In genomic region chr7:112143567-112143966, GRCh38 we compare ENCODE assay signal across 16 cellular contexts.
DNase-seq lines count a peak whose midpoint lies in the region; ATAC-seq, FAIRE-seq and TF ChIP-seq lines count a peak whose summit lies in the region.
"Had no signal": no experiment of that assay in that cellular context is flagged by ENCODE, and none has a peak within 500 bp of the region (broad histone marks: within the 10 kb centered on the region; RNA-seq: fewer than 3 reads in every experiment).

No MANE protein-coding gene starts in this region.

- H3K4me3 Mint-ChIP-seq in astrocyte (ENCODE audit: unreplicated experiment): no peak overlapping the region
- H3K4me3 Mint-ChIP-seq: activated CD4-positive, alpha-beta T cell treated with anti-CD3 and anti-CD28 coated beads, Interleukin-2, amount 10 ng/mL, durations not matched to agents 24 days and 14 days; brain had no signal

- H3K4me1 Mint-ChIP-seq in astrocyte (ENCODE audit: low read depth, unreplicated experiment): peaks cover 27% of the 10 kb centered on the region
- H3K4me1 Mint-ChIP-seq: activated CD4-positive, alpha-beta T cell treated with anti-CD3 and anti-CD28 coated beads, Interleukin-2, amount 10 ng/mL, durations not matched to agents 24 days and 14 days had no signal

- no peaks in the 10 kb centered on the region for H3K9me3 ChIP-seq in astrocyte (ENCODE audit: insufficient read depth, low read depth, low read length)
- H3K9me3 ChIP-seq in gastroesophageal sphincter: no peaks in the 10 kb centered on the region
- no peaks in the 10 kb centered on the region for H3K9me3 ChIP-seq in skeletal muscle satellite cell (replicated peaks; ENCODE audit: low read length)
- H3K9me3 ChIP-seq: stomach had no signal

- H3K27me3 ChIP-seq in astrocyte (ENCODE audit: insufficient read depth, low read length) (no peaks in the 10 kb centered on the region), gastroesophageal sphincter (no peaks in the 10 kb centered on the region), skeletal muscle satellite cell (ENCODE audit: control insufficient read depth, insufficient read depth, low read length) (no peaks in the 10 kb centered on the region)
- H3K27me3 ChIP-seq: stomach had no signal

- 15 to 31% methylated on average over 4 of the region's 4 CpGs for WGBS in gastroesophageal sphincter (ENCODE audit: low coverage in 1 of 2), 2 donors

- peaks cover 10% of the 10 kb centered on the region for H3K4me1 ChIP-seq in astrocyte (ENCODE audit: insufficient read depth, low read length)
- H3K4me1 ChIP-seq in gastroesophageal sphincter: peaks cover 8 to 41% (median 14%) of the 10 kb centered on the region in 3 donors
- H3K4me1 ChIP-seq in skeletal muscle satellite cell (ENCODE audit: control insufficient read depth, insufficient read depth, low read length): peaks cover 5% of the 10 kb centered on the region

- no peaks in the 10 kb centered on the region for H3K36me3 ChIP-seq in astrocyte (ENCODE audit: insufficient read depth, low read length)
- H3K36me3 ChIP-seq in gastroesophageal sphincter: no peaks in the 10 kb centered on the region
- H3K36me3 ChIP-seq in skeletal muscle satellite cell (ENCODE audit: insufficient read depth, low read length): no peaks in the 10 kb centered on the region
- H3K36me3 ChIP-seq: stomach had no signal

- H3K27ac ChIP-seq in astrocyte (ENCODE audit: low read depth, low read length) (no peak overlapping the region), gastroesophageal sphincter (peak overlapping the region in 1 of 4 donors; percentile 26)
- H3K27ac ChIP-seq: stomach had no signal

- TF ChIP-seq POLR2A in gastroesophageal sphincter (IDR thresholded peaks at IDR 0.05): no peak

- no peak overlapping the region for H2AFZ ChIP-seq in astrocyte (ENCODE audit: low read depth, low read length)

- H3K4me2 ChIP-seq in astrocyte (ENCODE audit: low read length) (peak overlapping the region; percentile 57), skeletal muscle satellite cell (ENCODE audit: low read length) (peak overlapping the region; percentile 6)

- peak overlapping the region; percentile 63 for H3K27ac Mint-ChIP-seq in astrocyte (ENCODE audit: unreplicated experiment)
- H3K27ac Mint-ChIP-seq: activated CD4-positive, alpha-beta T cell treated with anti-CD3 and anti-CD28 coated beads, Interleukin-2, amount 10 ng/mL, durations not matched to agents 24 days and 14 days had no signal

- no peak overlapping the region for H3K9ac ChIP-seq in astrocyte (ENCODE audit: low read length)
- H3K9ac ChIP-seq in skeletal muscle satellite cell (ENCODE audit: low read depth, low read length): no peak overlapping the region

- in situ Hi-C loops in GM13976 (cut with MboI; ENCODE audit: low sequenced_read_pairs, unreplicated experiment): no loop called here

- peak; percentile 92 for FAIRE-seq in astrocyte (lab: Jason Lieb, UNC)
- FAIRE-seq: RCC 7860 had no signal

- DNase-seq in GM04504 (ENCODE audit: low read depth) (peak; percentile 55), astrocyte (ENCODE audit: low read depth) (peak; percentile 95), KG1 (lab: John Stamatoyannopoulos, UW) (no peak), GM13976 (ENCODE audit: low spot score) (no peak)
- DNase-seq in stimulated activated naive CD4-positive, alpha-beta T cell (lab: John Stamatoyannopoulos, UW): no peak
- DNase-seq: activated CD4-positive, alpha-beta T cell treated with anti-CD3 and anti-CD28 coated beads, Interleukin-2, amount 10 ng/mL, durations not matched to agents 24 days and 14 days; COR-L47; NCI-H187; retina; stomach; T-helper 2 cell had no signal

- no peaks in the 10 kb centered on the region for H3K36me3 Mint-ChIP-seq in astrocyte (ENCODE audit: low read depth, unreplicated experiment)
- H3K36me3 Mint-ChIP-seq: brain had no signal

- no peaks in the 10 kb centered on the region for H3K9me3 Mint-ChIP-seq in astrocyte (ENCODE audit: unreplicated experiment)
- H3K9me3 Mint-ChIP-seq: activated CD4-positive, alpha-beta T cell treated with anti-CD3 and anti-CD28 coated beads, Interleukin-2, amount 10 ng/mL, durations not matched to agents 24 days and 14 days; brain had no signal

- no peak for TF ChIP-seq CTCF in astrocyte (IDR thresholded peaks at IDR 0.05; ENCODE audit: insufficient read depth, low read depth, low read length)
- no peak for TF ChIP-seq CTCF in gastroesophageal sphincter (IDR thresholded peaks at IDR 0.05)
- no peak for TF ChIP-seq CTCF in GM13976 (IDR thresholded peaks at IDR 0.05; ENCODE audit: borderline replicate concordance, control extremely low read depth, extremely low read depth, insufficient read depth, missing control alignments)

- no peaks in the 10 kb centered on the region for H3K27me3 Mint-ChIP-seq in astrocyte (ENCODE audit: low read depth, unreplicated experiment)
- H3K27me3 Mint-ChIP-seq: brain had no signal

- no peak for TF ChIP-seq EP300 in gastroesophageal sphincter (IDR thresholded peaks at IDR 0.05)

- H3K4me3 ChIP-seq in astrocyte (ENCODE audit: insufficient read depth, low read depth, low read length) (no peak overlapping the region), gastroesophageal sphincter (no peak overlapping the region), skeletal muscle satellite cell (ENCODE audit: low read length) (no peak overlapping the region)
- H3K4me3 ChIP-seq: stomach had no signal

- no peaks in the 10 kb centered on the region for H3K79me2 ChIP-seq in astrocyte (ENCODE audit: insufficient read depth, low read length)

- ATAC-seq in gastroesophageal sphincter (peak; percentile 74), HG03469 (IDR thresholded peaks at IDR 0.05; ENCODE audit: unreplicated experiment) (no peak)

- H4K20me1 ChIP-seq in astrocyte (ENCODE audit: insufficient read depth, low read length): peaks cover 9% of the 10 kb centered on the region

Comparison
In these comparisons a context has a peak if more than half of its experiments do, and no peak if none do; other contexts are left out.
1. DNase-seq: peak in GM04504 (single experiment) and astrocyte (single experiment); none in stimulated activated naive CD4-positive, alpha-beta T cell (0 of 6), KG1 (single experiment) and GM13976 (single experiment).